In genomic region chr19:6773323-6773931, GRCh38 we compare ENCODE assay signal across 8 cellular contexts. TPM values are rescaled to one million over a fixed set of nuclear protein-coding genes. Genes with fewer than 3 reads are reported as not detected.
A peak's percentile ranks its signal among the peaks of the same experiment; 100 is the strongest.
DNase-seq lines count a peak whose midpoint lies in the region; ATAC-seq and TF ChIP-seq lines count a peak whose summit lies in the region.

No MANE protein-coding gene starts in this region.

- H3K4me1 Mint-ChIP-seq in IgD-negative memory B cell, result peaks cover 24 to 46% (median 39%) of the 10 kb centered on the region in 3 donors
- peaks cover 62% of the 10 kb centered on the region for H3K4me1 Mint-ChIP-seq in stimulated activated naive CD8-positive, alpha-beta T cell treated with anti-CD3 and anti-CD28 coated beads, Interleukin-15, amount 100 ng/mL, for 72 hours

- H3K4me3 ChIP-seq in left lung, result peak overlapping the region; percentile 32 to 90

- intact Hi-C loops in left lung (cut with DNase I), result no loop called here

- no peaks in the 10 kb centered on the region for H3K27me3 ChIP-seq in left lung

- H3K4me3 Mint-ChIP-seq in IgD-negative memory B cell, result peak overlapping the region; percentile 87 to 100 (median 98)
- peak overlapping the region; percentile 96 to 98 for H3K4me3 Mint-ChIP-seq in stimulated activated naive CD8-positive, alpha-beta T cell treated with anti-CD3 and anti-CD28 coated beads, Interleukin-15, amount 100 ng/mL, for 72 hours

- no peaks in the 10 kb centered on the region for H3K27me3 Mint-ChIP-seq in IgD-negative memory B cell
- no peaks in the 10 kb centered on the region for H3K27me3 Mint-ChIP-seq in stimulated activated naive CD8-positive, alpha-beta T cell treated with anti-CD3 and anti-CD28 coated beads, Interleukin-15, amount 100 ng/mL, for 72 hours

- peaks cover 0 to 49% of the 10 kb centered on the region in 2 donors for H3K4me1 ChIP-seq in left lung

- TF ChIP-seq POLR2A in GM10847 (IDR thresholded peaks at IDR 0.05; ENCODE audit: extremely low read depth, insufficient read length), result peak; percentile 44

- peak overlapping the region in 1 of 2 donors; percentile 89 for H3K27ac ChIP-seq in left lung

- H3K27ac Mint-ChIP-seq in IgD-negative memory B cell, result peak overlapping the region; percentile 78 to 94 (median 86)
- peak overlapping the region; percentile 92 to 95 for H3K27ac Mint-ChIP-seq in stimulated activated naive CD8-positive, alpha-beta T cell treated with anti-CD3 and anti-CD28 coated beads, Interleukin-15, amount 100 ng/mL, for 72 hours

- DNase-seq in activated CD8-positive, alpha-beta memory T cell treated with anti-CD3 and anti-CD28 coated beads, Interleukin-2, amount 50 U/mL, for 48 hours, result peak; percentile 81
- DNase-seq in left lung (peak; percentile 67 to 90), NK-92 (lab: John Stamatoyannopoulos, UW; ENCODE audit: unreplicated experiment) (no peak), NCI-H2029 (lab: John Stamatoyannopoulos, UW) (no peak), DMS79 (lab: John Stamatoyannopoulos, UW) (no peak)
- peak; percentile 49 to 75 for DNase-seq in stimulated activated naive CD8-positive, alpha-beta T cell treated with anti-CD3 and anti-CD28 coated beads, Interleukin-15, amount 100 ng/mL, for 72 hours

- peaks cover 15% of the 10 kb centered on the region for H3K36me3 Mint-ChIP-seq in IgD-negative memory B cell

- no peaks in the 10 kb centered on the region for H3K9me3 ChIP-seq in left lung

- peak; percentile 61 for ATAC-seq in left lung
- peak; percentile 68 for ATAC-seq in stimulated activated naive CD8-positive, alpha-beta T cell treated with anti-CD3 and anti-CD28 coated beads, Interleukin-15, amount 100 ng/mL, for 72 hours

- no peaks in the 10 kb centered on the region for H3K9me3 Mint-ChIP-seq in IgD-negative memory B cell
- H3K9me3 Mint-ChIP-seq in stimulated activated naive CD8-positive, alpha-beta T cell treated with anti-CD3 and anti-CD28 coated beads, Interleukin-15, amount 100 ng/mL, for 72 hours, result peaks cover 15 to 31% of the 10 kb centered on the region in 2 donors

- TF ChIP-seq CTCF in left lung (IDR thresholded peaks at IDR 0.05), result no peak

- H3K36me3 ChIP-seq in left lung, result peaks cover 0 to 5% of the 10 kb centered on the region in 2 donors

RNA-seq across cellular contexts. Expression of gene VAV1, which starts 0.9 kb away (rescaled TPM):
- polyA plus RNA-seq in IgD-negative memory B cell, result 47.5 TPM
- total RNA-seq in left lung, result 10 to 100 TPM; 11.5 to 51.3 TPM

RNA-seq across cellular contexts. Expression of gene SH2D3A, which starts 6.2 kb away (rescaled TPM):
- 32.7 TPM for polyA plus RNA-seq in IgD-negative memory B cell
- 10 to 100 TPM; 24.2 to 27.6 TPM for total RNA-seq in left lung

RNA-seq across cellular contexts. Expression of gene TRIP10, which starts 33.9 kb away (rescaled TPM):
- 4.0 TPM for polyA plus RNA-seq in IgD-negative memory B cell
- total RNA-seq in left lung, result 10 to 100 TPM; 62.3 to 75.3 TPM

RNA-seq across cellular contexts. Expression of gene GPR108, which starts 36.0 kb away (rescaled TPM):
- polyA plus RNA-seq in IgD-negative memory B cell, result 81.3 TPM
- 10 to 100 TPM; 64.1 to 81.7 TPM for total RNA-seq in left lung

RNA-seq across cellular contexts. Expression of gene C3, which starts 53.0 kb away (rescaled TPM):
- polyA plus RNA-seq in IgD-negative memory B cell, result not detected
- total RNA-seq in left lung, result 100 to 1,000 TPM; 748 to 881 TPM

Comparison
In these comparisons a context has a peak if more than half of its experiments do, and no peak if none do; other contexts are left out.
1. DNase-seq: peak in activated CD8-positive, alpha-beta memory T cell treated with anti-CD3 and anti-CD28 coated beads, Interleukin-2, amount 50 U/mL, for 48 hours (single experiment), left lung (2 of 2) and stimulated activated naive CD8-positive, alpha-beta T cell treated with anti-CD3 and anti-CD28 coated beads, Interleukin-15, amount 100 ng/mL, for 72 hours (2 of 2); none in NK-92 (single experiment), NCI-H2029 (single experiment) and DMS79 (single experiment).